ENCODE assay signal across 22 cellular contexts in the genomic region with DNA sequence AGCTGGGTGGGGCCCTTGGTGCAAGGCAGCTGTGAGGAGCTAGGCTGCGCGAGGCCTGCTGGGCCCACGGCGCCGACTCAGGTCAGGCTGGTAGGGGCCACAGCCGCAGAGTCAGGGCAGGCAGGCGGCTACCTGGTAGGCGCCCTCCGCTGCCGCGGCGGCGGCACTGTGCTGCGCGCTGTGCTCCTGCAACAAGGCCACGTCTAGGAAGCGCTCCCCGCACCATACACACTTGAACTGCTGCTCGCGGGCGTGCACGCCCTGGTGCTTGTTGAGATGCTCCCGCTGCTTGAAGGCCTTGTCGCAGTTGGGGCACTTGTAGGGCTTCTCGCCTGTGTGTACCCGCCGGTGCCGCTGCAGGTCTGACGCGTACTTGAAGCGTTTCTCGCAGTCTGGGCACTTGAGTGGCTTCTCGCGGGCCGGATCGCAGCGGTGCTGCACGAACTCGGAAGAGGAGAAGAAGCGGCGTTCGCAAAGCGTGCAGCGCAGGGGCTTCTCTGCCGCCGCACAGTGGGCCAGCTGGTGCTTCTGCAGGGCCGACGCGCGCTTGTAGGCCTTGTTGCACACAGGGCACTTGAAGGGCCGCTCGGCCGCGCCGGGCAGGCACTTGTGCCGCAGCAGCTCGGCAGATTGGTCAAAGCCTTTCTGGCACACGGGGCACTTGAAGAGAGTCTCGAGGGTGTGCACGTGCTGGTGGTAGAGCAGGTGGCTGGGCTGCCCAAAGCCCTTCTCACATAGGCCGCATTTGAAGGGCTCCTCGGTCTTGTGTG. TPM values are rescaled to one million over a fixed set of nuclear protein-coding genes. Genes with fewer than 3 reads are reported as not detected.
"Had no signal": no experiment of that assay in that cellular context is flagged by ENCODE, and none has a peak within 500 bp of the region (broad histone marks: within the 10 kb centered on the region; RNA-seq: fewer than 3 reads in every experiment).

No MANE protein-coding gene starts in this region.

- DNase-seq: activated B cell treated with CpG ODN at 0.5 μM for 24 hours; activated CD4-positive, alpha-beta T cell treated with anti-CD3 and anti-CD28 coated beads for 48 hours; activated CD8-positive, alpha-beta memory T cell treated with anti-CD3 and anti-CD28 coated beads, Interleukin-2, amount 50 U/mL, for 4 hours; activated CD8-positive, alpha-beta T cell treated with anti-CD3 and anti-CD28 coated beads for 36 hours; activated gamma-delta T cell treated with Interleukin-2 at 50 U/mL for 16 hours; activated naive CD8-positive, alpha-beta T cell treated with anti-CD3 and anti-CD28 coated beads, Interleukin-2, amount 50 U/mL, for 24 hours; activated T-cell treated with anti-CD3 and anti-CD28 coated beads, Interleukin-2, amount 50 U/mL, for 48 hours; cerebellar nuclear complex; effector memory CD4-positive, alpha-beta T cell; heart right ventricle; nephron progenitor cell; ovary; stimulated activated CD4-positive, alpha-beta T cell treated with anti-CD3 and anti-CD28 coated beads, Interleukin-1b, Interleukin-23, amount 100 ng/mL, for 48 hours had no signal

- H3K4me3 ChIP-seq: heart right ventricle, left lung, ovary had no signal

- H3K27me3 Mint-ChIP-seq: activated B cell treated with CpG ODN at 0.5 μM for 24 hours; activated CD8-positive, alpha-beta T cell treated with anti-CD3 and anti-CD28 coated beads for 36 hours; activated naive CD8-positive, alpha-beta T cell treated with anti-CD3 and anti-CD28 coated beads, Interleukin-2, amount 50 U/mL, for 24 hours; memory B cell had no signal

- H3K9me3 Mint-ChIP-seq: activated B cell treated with CpG ODN at 0.5 μM for 24 hours; activated CD8-positive, alpha-beta T cell treated with anti-CD3 and anti-CD28 coated beads for 36 hours; activated naive CD8-positive, alpha-beta T cell treated with anti-CD3 and anti-CD28 coated beads, Interleukin-2, amount 50 U/mL, for 24 hours; memory B cell; nephron progenitor cell; T-helper 2 cell treated with Interferon-gamma antibody and Interleukin-4, amounts not matched to agents 5 μg/mL and 100 μg/mL, for 36 hours had no signal

- H3K27me3 ChIP-seq: heart right ventricle, left lung, ovary had no signal

- H3K4me3 Mint-ChIP-seq: activated B cell treated with CpG ODN at 0.5 μM for 24 hours; activated CD8-positive, alpha-beta T cell treated with anti-CD3 and anti-CD28 coated beads for 36 hours; activated naive CD8-positive, alpha-beta T cell treated with anti-CD3 and anti-CD28 coated beads, Interleukin-2, amount 50 U/mL, for 24 hours; memory B cell; nephron progenitor cell had no signal

- H3K27ac ChIP-seq: epithelial cell of prostate, heart right ventricle, ovary had no signal

- H3K27ac Mint-ChIP-seq: activated B cell treated with CpG ODN at 0.5 μM for 24 hours; activated CD8-positive, alpha-beta T cell treated with anti-CD3 and anti-CD28 coated beads for 36 hours; activated naive CD8-positive, alpha-beta T cell treated with anti-CD3 and anti-CD28 coated beads, Interleukin-2, amount 50 U/mL, for 24 hours; memory B cell; nephron progenitor cell had no signal

- FAIRE-seq: frontal cortex, keratinocyte, urothelium cell line had no signal

- H3K9me3 ChIP-seq: heart right ventricle, left lung, ovary had no signal

- ATAC-seq: activated CD8-positive, alpha-beta T cell treated with anti-CD3 and anti-CD28 coated beads for 36 hours; activated naive CD8-positive, alpha-beta T cell treated with anti-CD3 and anti-CD28 coated beads, Interleukin-2, amount 50 U/mL, for 24 hours; heart right ventricle; left lung; sciatic nerve had no signal

- H3K36me3 ChIP-seq: ovary had no signal

RNA-seq across cellular contexts. Expression of a gene that starts 25.7 kb away (rescaled TPM):
- total RNA-seq: activated B cell treated with CpG ODN at 0.5 μM for 24 hours; activated CD8-positive, alpha-beta T cell treated with anti-CD3 and anti-CD28 coated beads for 36 hours; aorta; heart right ventricle; sciatic nerve had no signal
- polyA plus RNA-seq: aorta, heart right ventricle, ovary had no signal
